ENCODE assay signal across 28 cellular contexts in the genomic region with DNA sequence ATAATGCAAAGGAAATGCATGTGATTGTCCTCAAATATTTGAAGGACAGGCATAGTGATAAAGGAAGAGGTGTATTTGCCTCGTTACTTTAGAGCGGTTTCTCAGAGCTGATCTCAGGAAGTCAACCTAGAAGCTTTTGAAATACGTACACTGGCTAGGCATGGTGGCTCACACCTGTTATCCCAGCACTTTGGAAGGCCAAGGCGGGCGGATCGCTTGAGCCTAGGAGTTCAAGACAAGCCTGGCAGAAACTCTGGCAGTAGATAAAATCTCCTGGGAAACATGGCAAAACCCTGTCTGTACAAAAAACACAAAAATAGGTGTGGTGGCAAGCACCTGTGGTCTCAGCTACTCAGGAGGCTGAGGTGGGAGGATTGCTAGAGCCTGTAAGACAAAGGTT.
"Had no signal": no experiment of that assay in that cellular context is flagged by ENCODE, and none has a peak within 500 bp of the region (broad histone marks: within the 10 kb centered on the region; RNA-seq: fewer than 3 reads in every experiment).

No MANE protein-coding gene starts in this region.

- DNase-seq: activated B cell treated with CpG ODN at 0.5 μM for 24 hours; activated CD4-positive, alpha-beta T cell treated with anti-CD3 and anti-CD28 coated beads for 48 hours; activated CD4-positive, alpha-beta T cell treated with anti-CD3 and anti-CD28 coated beads, Interleukin-2, amount 50 U/mL, for 1 hour; activated CD4-positive, alpha-beta T cell treated with anti-CD3 and anti-CD28 coated beads, Interleukin-2, amount 50 U/mL, for 48 hours; activated CD8-positive, alpha-beta memory T cell treated with anti-CD3 and anti-CD28 coated beads for 24 hours; activated CD8-positive, alpha-beta T cell treated with anti-CD3 and anti-CD28 coated beads for 36 hours; activated gamma-delta T cell; activated naive CD4-positive, alpha-beta T cell; activated naive CD4-positive, alpha-beta T cell treated with anti-CD3 and anti-CD28 coated beads, Interleukin-2, amount 10 ng/mL, durations not matched to agents 7 days and 5 days; activated naive CD8-positive, alpha-beta T cell treated with anti-CD3 and anti-CD28 coated beads, Interleukin-2, amount 10 ng/mL, durations not matched to agents 7 days and 5 days; activated T-cell treated with anti-CD3 and anti-CD28 coated beads, Interleukin-2, amount 50 U/mL, for 48 hours; brain microvascular endothelial cell; caudate nucleus; cortex of kidney; dermis blood vessel endothelial cell; effector CD4-positive, alpha-beta T cell; effector memory CD8-positive, alpha-beta T cell; esophagus squamous epithelium; foreskin melanocyte; head of caudate nucleus; T-helper 1 cell; T-helper 17 cell; T1000; WERI-Rb-1 had no signal

- ATAC-seq: activated CD4-positive, CD25-positive, alpha-beta regulatory T cell treated with anti-CD3 and anti-CD28 coated beads, Interleukin-2, amount 50 U/mL, for 24 hours; activated CD8-positive, alpha-beta T cell treated with anti-CD3 and anti-CD28 coated beads for 36 hours; effector memory CD8-positive, alpha-beta T cell; gastroesophageal sphincter; T-helper 17 cell had no signal

- H3K9me3 Mint-ChIP-seq: activated B cell treated with CpG ODN at 0.5 μM for 24 hours; activated CD8-positive, alpha-beta T cell treated with anti-CD3 and anti-CD28 coated beads for 36 hours; activated naive CD4-positive, alpha-beta T cell treated with anti-CD3 and anti-CD28 coated beads, Interleukin-2, amount 10 ng/mL, durations not matched to agents 7 days and 5 days; activated naive CD4-positive, alpha-beta T cell treated with anti-CD3 and anti-CD28 coated beads, Interleukin-2, amount 50 U/mL, for 72 hours; activated naive CD8-positive, alpha-beta T cell treated with anti-CD3 and anti-CD28 coated beads, Interleukin-2, amount 10 ng/mL, durations not matched to agents 7 days and 5 days; effector memory CD8-positive, alpha-beta T cell; T-helper 2 cell treated with Interferon-gamma antibody and Interleukin-4, amounts not matched to agents 5 μg/mL and 100 μg/mL, for 36 hours had no signal

- H3K4me1 Mint-ChIP-seq: activated B cell treated with CpG ODN at 0.5 μM for 24 hours; activated naive CD4-positive, alpha-beta T cell treated with anti-CD3 and anti-CD28 coated beads, Interleukin-2, amount 10 ng/mL, durations not matched to agents 7 days and 5 days had no signal

- H3K4me3 Mint-ChIP-seq: activated B cell treated with CpG ODN at 0.5 μM for 24 hours; activated CD8-positive, alpha-beta T cell treated with anti-CD3 and anti-CD28 coated beads for 36 hours; activated naive CD4-positive, alpha-beta T cell treated with anti-CD3 and anti-CD28 coated beads, Interleukin-2, amount 10 ng/mL, durations not matched to agents 7 days and 5 days; activated naive CD8-positive, alpha-beta T cell treated with anti-CD3 and anti-CD28 coated beads, Interleukin-2, amount 10 ng/mL, durations not matched to agents 7 days and 5 days; effector memory CD8-positive, alpha-beta T cell; T-helper 17 cell; T-helper 2 cell treated with Interferon-gamma antibody and Interleukin-4, amounts not matched to agents 5 μg/mL and 100 μg/mL, for 36 hours had no signal

- H3K27me3 Mint-ChIP-seq: activated B cell treated with CpG ODN at 0.5 μM for 24 hours; activated CD8-positive, alpha-beta T cell treated with anti-CD3 and anti-CD28 coated beads for 36 hours; activated naive CD4-positive, alpha-beta T cell treated with anti-CD3 and anti-CD28 coated beads, Interleukin-2, amount 10 ng/mL, durations not matched to agents 7 days and 5 days; activated naive CD8-positive, alpha-beta T cell treated with anti-CD3 and anti-CD28 coated beads, Interleukin-2, amount 10 ng/mL, durations not matched to agents 7 days and 5 days; effector memory CD8-positive, alpha-beta T cell; T-helper 17 cell had no signal

- H3K27ac Mint-ChIP-seq: activated B cell treated with CpG ODN at 0.5 μM for 24 hours; activated CD8-positive, alpha-beta T cell treated with anti-CD3 and anti-CD28 coated beads for 36 hours; activated naive CD4-positive, alpha-beta T cell treated with anti-CD3 and anti-CD28 coated beads, Interleukin-2, amount 10 ng/mL, durations not matched to agents 7 days and 5 days; activated naive CD4-positive, alpha-beta T cell treated with anti-CD3 and anti-CD28 coated beads, Interleukin-2, amount 50 U/mL, for 72 hours; activated naive CD8-positive, alpha-beta T cell treated with anti-CD3 and anti-CD28 coated beads, Interleukin-2, amount 10 ng/mL, durations not matched to agents 7 days and 5 days; T-helper 17 cell; T-helper 2 cell treated with Interferon-gamma antibody and Interleukin-4, amounts not matched to agents 5 μg/mL and 100 μg/mL, for 36 hours had no signal
